20 cellular contexts compared by ENCODE assay signal in genomic region chr7:151629873-151630272, GRCh38.
DNase-seq lines count a peak whose midpoint lies in the region; ATAC-seq and TF ChIP-seq lines count a peak whose summit lies in the region.
"Had no signal": no experiment of that assay in that cellular context is flagged by ENCODE, and none has a peak within 500 bp of the region (broad histone marks: within the 10 kb centered on the region; RNA-seq: fewer than 3 reads in every experiment).

No MANE protein-coding gene starts in this region.

- CTCF ChIA-PET in mammary epithelial cell (lab: Charles Lee; ENCODE audit: low non-redundant PET): interaction anchor here (0.6 kb wide), 1 partner anchor 67 kb away, joined by 3 read pairs; no protein-coding TSS in a partner anchor

- H4K20me1 ChIP-seq in BLaER1 treated with 17β-estradiol and CSF1 and Interleukin-3, amounts not matched to agents 10 nM and 100 nM: peaks cover 2 to 40% (median 25%) of the 10 kb centered on the region in 11 experiments; a peak in 15 of 22 replicates
- H4K20me1 ChIP-seq in KMS-11 (ENCODE audit: insufficient read depth): no peaks in the 10 kb centered on the region
- H4K20me1 ChIP-seq in mammary epithelial cell (ENCODE audit: insufficient read depth, low read length): no peaks in the 10 kb centered on the region

- no peak overlapping the region for H3K4me3 ChIP-seq in BLaER1 treated with 17β-estradiol and CSF1 and Interleukin-3, amounts not matched to agents 10 nM and 100 nM
- H3K4me3 ChIP-seq in KMS-11 (IDR thresholded peaks at IDR 0.05; ENCODE audit: insufficient read depth, low read depth, low read length): no peak overlapping the region
- peak overlapping the region in 2 of 3 experiments; percentile 87 to 92 for H3K4me3 ChIP-seq in mammary epithelial cell (replicated peaks in 1 of 3; ENCODE audit: insufficient read depth in 1 of 3, low read depth in 2 of 3, low read length in 3 of 3)
- H3K4me3 ChIP-seq: MG63 had no signal

- no peaks in the 10 kb centered on the region for H3K9me3 Mint-ChIP-seq in neural crest cell

- dilution Hi-C loops in mammary epithelial cell (cut with HindIII; ENCODE audit: low sequenced_read_pairs): no loop called here

- DNase-seq in mammary epithelial cell (no peak), neural crest cell (ENCODE audit: low read depth, low spot score) (no peak), left colon (no peak), globus pallidus (ENCODE audit: low spot score) (no peak), DMS114 treated with DMSO at 0.1 percent for 48 hours (lab: John Stamatoyannopoulos, UW; ENCODE audit: unreplicated experiment) (no peak)
- DNase-seq: EL; foreskin fibroblast; mesendoderm; MG63; naive thymus-derived CD8-positive, alpha-beta T cell; NCI-H1417 treated with DMSO at 0.1 percent for 48 hours; NCI-H510A treated with DMSO at 0.1 percent for 48 hours; stimulated activated CD4-positive, alpha-beta T cell treated with anti-CD3 and anti-CD28 coated beads, Interleukin-4, amount 100 ng/mL, for 4 hours; stomach; upper lobe of right lung had no signal

- peaks cover 17% of the 10 kb centered on the region for H3K27me3 Mint-ChIP-seq in neural crest cell (ENCODE audit: low read depth)
- H3K27me3 Mint-ChIP-seq: activated T-helper 17 cell treated with anti-CD3 and anti-CD28 coated beads, Interleukin-2, amount 50 U/mL, for 72 hours; naive thymus-derived CD8-positive, alpha-beta T cell had no signal

- peak overlapping the region; percentile 45 for H3K4me3 Mint-ChIP-seq in neural crest cell

- peaks cover 0 to 12% (median 0%) of the 10 kb centered on the region in 11 experiments; a peak in 6 of 22 replicates for H3K9me3 ChIP-seq in BLaER1 treated with 17β-estradiol and CSF1 and Interleukin-3, amounts not matched to agents 10 nM and 100 nM (replicated peaks in 1 of 11)
- H3K9me3 ChIP-seq in mammary epithelial cell (replicated peaks; ENCODE audit: insufficient read depth, low read length): no peaks in the 10 kb centered on the region
- H3K9me3 ChIP-seq: MG63, stomach, upper lobe of right lung had no signal

- no TSS peak for BruUV-seq in mammary epithelial cell (replicated peaks; lab: Mats Ljungman, UMichigan)

- H3K36me3 ChIP-seq in BLaER1 treated with 17β-estradiol and CSF1 and Interleukin-3, amounts not matched to agents 10 nM and 100 nM: peaks cover 0 to 20% (median 7%) of the 10 kb centered on the region in 11 experiments; a peak in 5 of 22 replicates
- no peaks in the 10 kb centered on the region for H3K36me3 ChIP-seq in KMS-11 (ENCODE audit: insufficient read depth)
- peaks cover 3% of the 10 kb centered on the region for H3K36me3 ChIP-seq in mammary epithelial cell (ENCODE audit: insufficient read depth, low read length)
- H3K36me3 ChIP-seq: MG63 had no signal

- no peak overlapping the region for H3K27ac Mint-ChIP-seq in neural crest cell (ENCODE audit: unreplicated experiment)
- H3K27ac Mint-ChIP-seq: activated T-helper 17 cell treated with anti-CD3 and anti-CD28 coated beads, Interleukin-2, amount 50 U/mL, for 72 hours had no signal

- H3K4me2 ChIP-seq in BLaER1 treated with 17β-estradiol and CSF1 and Interleukin-3, amounts not matched to agents 10 nM and 100 nM: peak overlapping the region in 6 of 11 experiments; percentile 84 to 97 (median 90); a peak in 10 of 22 replicates
- H3K4me2 ChIP-seq in KMS-11 (peak overlapping the region; percentile 98), mammary epithelial cell (ENCODE audit: insufficient read depth, low read depth, low read length) (peak overlapping the region; percentile 92)

- 95% methylated on average over 3 of the region's 3 CpGs for WGBS in mammary epithelial cell (ENCODE audit: low coverage, missing lambda C conversion rate)

- H3K27ac ChIP-seq in BLaER1 treated with 17β-estradiol and CSF1 and Interleukin-3, amounts not matched to agents 10 nM and 100 nM: no peak overlapping the region
- H3K27ac ChIP-seq in KMS-11 (no peak overlapping the region), mammary epithelial cell (ENCODE audit: insufficient read depth, low read depth, low read length) (no peak overlapping the region)
- H3K27ac ChIP-seq: epithelial cell of prostate, upper lobe of right lung had no signal

- no peak overlapping the region for H3K9ac ChIP-seq in BLaER1 treated with 17β-estradiol and CSF1 and Interleukin-3, amounts not matched to agents 10 nM and 100 nM
- H3K9ac ChIP-seq in KMS-11: no peak overlapping the region
- no peak overlapping the region for H3K9ac ChIP-seq in mammary epithelial cell (ENCODE audit: insufficient read depth, low read length)

- no peaks in the 10 kb centered on the region for H3K27me3 ChIP-seq in BLaER1 treated with 17β-estradiol and CSF1 and Interleukin-3, amounts not matched to agents 10 nM and 100 nM
- H3K27me3 ChIP-seq in KMS-11 (ENCODE audit: insufficient read depth, low read depth) (no peaks in the 10 kb centered on the region), mammary epithelial cell (ENCODE audit: insufficient read depth, low read length) (no peaks in the 10 kb centered on the region)
- H3K27me3 ChIP-seq: MG63, stomach, upper lobe of right lung had no signal

- TF ChIP-seq CTCF in KMS-11 (conservative IDR thresholded peaks at IDR 0.05; ENCODE audit: low read depth, low read length): no peak
- no peak for TF ChIP-seq CTCF in mammary epithelial cell (conservative IDR thresholded peaks at IDR 0.05 in 1 of 2, IDR thresholded peaks at IDR 0.05 in 1 of 2; ENCODE audit: extremely low read depth in 1 of 2, insufficient read depth in 1 of 2, low read depth in 1 of 2, low read length in 2 of 2)
- no peak for TF ChIP-seq CTCF in neural crest cell (conservative IDR thresholded peaks at IDR 0.05)

- H3K4me1 Mint-ChIP-seq in neural crest cell: peaks cover 47% of the 10 kb centered on the region

- intact Hi-C loops in mammary epithelial cell (cut with micrococcal nuclease): loop anchor here (2.0 to 5.0 kb wide), 3 partner anchors 67 to 113 kb away; partner anchors contain the start of gene RHEB
- intact Hi-C loops in left colon (cut with DNase I, micrococcal nuclease): no loop called here

- peaks cover 16 to 27% (median 22%) of the 10 kb centered on the region in 10 experiments for H3K4me1 ChIP-seq in BLaER1 treated with 17β-estradiol and CSF1 and Interleukin-3, amounts not matched to agents 10 nM and 100 nM
- peaks cover 16% of the 10 kb centered on the region for H3K4me1 ChIP-seq in KMS-11 (ENCODE audit: low read depth, poor library complexity, severe bottlenecking)
- H3K4me1 ChIP-seq in mammary epithelial cell (ENCODE audit: insufficient read depth, low read length): peaks cover 30% of the 10 kb centered on the region

- H2AFZ ChIP-seq in KMS-11 (ENCODE audit: low read depth) (no peak overlapping the region), mammary epithelial cell (ENCODE audit: low read depth, low read length) (no peak overlapping the region)

- in situ Hi-C loops in mammary epithelial cell (cut with MboI; ENCODE audit: low sequenced_read_pairs in 2 of 2): loop anchor here in 1 of 2 donors (5.0 kb wide), 1 partner anchor 122 kb away; no protein-coding TSS in a partner anchor

- no peaks in the 10 kb centered on the region for H3K36me3 Mint-ChIP-seq in neural crest cell (ENCODE audit: low read depth)

- ATAC-seq in left colon (no peak), HG03097 (IDR thresholded peaks at IDR 0.05; ENCODE audit: low FRiP score, unreplicated experiment) (no peak)
- ATAC-seq: activated T-helper 17 cell treated with anti-CD3 and anti-CD28 coated beads, Interleukin-2, amount 50 U/mL, for 72 hours; naive thymus-derived CD8-positive, alpha-beta T cell; upper lobe of right lung had no signal

- H3K79me2 ChIP-seq in KMS-11 (ENCODE audit: insufficient read depth, low read depth) (no peaks in the 10 kb centered on the region), mammary epithelial cell (ENCODE audit: insufficient read depth, low read length) (peaks cover 65% of the 10 kb centered on the region)

Comparison
In these comparisons a context has a peak if more than half of its experiments do, and no peak if none do; other contexts are left out.
1. H3K4me3 ChIP-seq: peak in mammary epithelial cell (2 of 3); none in BLaER1 treated with 17β-estradiol and CSF1 and Interleukin-3, amounts not matched to agents 10 nM and 100 nM (0 of 10) and KMS-11 (single experiment).
2. Peak in every context shown above with its lines, with median percentiles within 50 percentile points of each other: H3K4me2 ChIP-seq.